ENCODE assay signal across 1 cellular context in genomic region chr1:147084273-147085096, GRCh38.
TF ChIP-seq lines count a peak whose summit lies in the region.

No MANE protein-coding gene starts in this region.

TF ChIP-seq in WTC11, 78 proteins besides CTCF, POLR2A, EP300 and RAD21 (continued from another document):
- TF ChIP-seq AR (CRISPR knock-in tag; IDR thresholded peaks at IDR 0.05) (peak; percentile 99), NFE2L1 (CRISPR knock-in tag; IDR thresholded peaks at IDR 0.05) (peak; percentile 88), IRF1 (CRISPR knock-in tag; IDR thresholded peaks at IDR 0.05) (peak; percentile 89), ZMAT4 (CRISPR knock-in tag; IDR thresholded peaks at IDR 0.05) (peak; percentile 78; the same call in 1 of the 2 replicates), ZNF416 (CRISPR knock-in tag; IDR thresholded peaks at IDR 0.05) (peak; percentile 99), ZNF396 (CRISPR knock-in tag; IDR thresholded peaks at IDR 0.05; ENCODE audit: borderline replicate concordance) (no peak), ATF1 (CRISPR knock-in tag; IDR thresholded peaks at IDR 0.05) (peak; percentile 91), TEAD1 (CRISPR knock-in tag; IDR thresholded peaks at IDR 0.05) (peak; percentile 94), CREB1 (CRISPR knock-in tag; IDR thresholded peaks at IDR 0.05) (peak; percentile 73; the same call in 1 of the 2 replicates), GABPB1 (CRISPR knock-in tag; IDR thresholded peaks at IDR 0.05) (no peak), AFF4 (CRISPR knock-in tag; IDR thresholded peaks at IDR 0.05; ENCODE audit: borderline replicate concordance) (peak; percentile 93; the same call in 1 of the 2 replicates), ESRRA (CRISPR knock-in tag; IDR thresholded peaks at IDR 0.05; ENCODE audit: borderline replicate concordance) (no peak), ZNF317 (CRISPR knock-in tag; IDR thresholded peaks at IDR 0.05; ENCODE audit: borderline replicate concordance, low read depth) (no peak), ZNF121 (CRISPR knock-in tag; IDR thresholded peaks at IDR 0.05) (no peak), GTF2I (CRISPR knock-in tag; conservative IDR thresholded peaks at IDR 0.05) (no peak), JUN (CRISPR knock-in tag; IDR thresholded peaks at IDR 0.05) (peak; percentile 93)
- TF ChIP-seq, protein P1, sequence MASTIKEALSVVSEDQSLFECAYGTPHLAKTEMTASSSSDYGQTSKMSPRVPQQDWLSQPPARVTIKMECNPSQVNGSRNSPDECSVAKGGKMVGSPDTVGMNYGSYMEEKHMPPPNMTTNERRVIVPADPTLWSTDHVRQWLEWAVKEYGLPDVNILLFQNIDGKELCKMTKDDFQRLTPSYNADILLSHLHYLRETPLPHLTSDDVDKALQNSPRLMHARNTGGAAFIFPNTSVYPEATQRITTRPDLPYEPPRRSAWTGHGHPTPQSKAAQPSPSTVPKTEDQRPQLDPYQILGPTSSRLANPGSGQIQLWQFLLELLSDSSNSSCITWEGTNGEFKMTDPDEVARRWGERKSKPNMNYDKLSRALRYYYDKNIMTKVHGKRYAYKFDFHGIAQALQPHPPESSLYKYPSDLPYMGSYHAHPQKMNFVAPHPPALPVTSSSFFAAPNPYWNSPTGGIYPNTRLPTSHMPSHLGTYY (CRISPR knock-in tag; IDR thresholded peaks at IDR 0.05): peak; percentile 99
- TF ChIP-seq, protein P2, sequence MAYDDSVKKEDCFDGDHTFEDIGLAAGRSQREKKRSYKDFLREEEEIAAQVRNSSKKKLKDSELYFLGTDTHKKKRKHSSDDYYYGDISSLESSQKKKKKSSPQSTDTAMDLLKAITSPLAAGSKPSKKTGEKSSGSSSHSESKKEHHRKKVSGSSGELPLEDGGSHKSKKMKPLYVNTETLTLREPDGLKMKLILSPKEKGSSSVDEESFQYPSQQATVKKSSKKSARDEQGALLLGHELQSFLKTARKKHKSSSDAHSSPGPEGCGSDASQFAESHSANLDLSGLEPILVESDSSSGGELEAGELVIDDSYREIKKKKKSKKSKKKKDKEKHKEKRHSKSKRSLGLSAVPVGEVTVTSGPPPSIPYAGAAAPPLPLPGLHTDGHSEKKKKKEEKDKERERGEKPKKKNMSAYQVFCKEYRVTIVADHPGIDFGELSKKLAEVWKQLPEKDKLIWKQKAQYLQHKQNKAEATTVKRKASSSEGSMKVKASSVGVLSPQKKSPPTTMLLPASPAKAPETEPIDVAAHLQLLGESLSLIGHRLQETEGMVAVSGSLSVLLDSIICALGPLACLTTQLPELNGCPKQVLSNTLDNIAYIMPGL (CRISPR knock-in tag; IDR thresholded peaks at IDR 0.05): no peak
- TF ChIP-seq, protein P3, sequence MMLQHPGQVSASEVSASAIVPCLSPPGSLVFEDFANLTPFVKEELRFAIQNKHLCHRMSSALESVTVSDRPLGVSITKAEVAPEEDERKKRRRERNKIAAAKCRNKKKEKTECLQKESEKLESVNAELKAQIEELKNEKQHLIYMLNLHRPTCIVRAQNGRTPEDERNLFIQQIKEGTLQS (CRISPR knock-in tag; conservative IDR thresholded peaks at IDR 0.05): no peak
